Comparison of ENCODE assay signal across 25 cellular contexts in genomic region chr13:100154835-100155463, GRCh38.
"Had no signal": no experiment of that assay in that cellular context is flagged by ENCODE, and none has a peak within 500 bp of the region (broad histone marks: within the 10 kb centered on the region; RNA-seq: fewer than 3 reads in every experiment).

No MANE protein-coding gene starts in this region.

- H3K27ac Mint-ChIP-seq: activated CD8-positive, alpha-beta T cell treated with anti-CD3 and anti-CD28 coated beads, Interleukin-2, amount 10 ng/mL, durations not matched to agents 7 days and 5 days; activated naive CD8-positive, alpha-beta T cell treated with anti-CD3 and anti-CD28 coated beads, Interleukin-2, amount 50 U/mL, for 24 hours; activated T-helper 1 cell treated with anti-CD3 and anti-CD28 coated beads, Interleukin-12 subunit alpha, Interleukin-12 subunit beta, Interleukin-2, Interleukin-4 antibody, amounts not matched to agents 30 ng/mL and 10 ng/mL and 1 ng/mL, durations not matched to agents 14 hours and 24 hours and 36 hours; stimulated activated effector memory CD8-positive, alpha-beta T cell treated with anti-CD3 and anti-CD28 coated beads, Interleukin-12 subunit alpha, Interleukin-12 subunit beta, amount 100 ng/mL, for 72 hours; T-helper 2 cell treated with Interferon-gamma antibody and Interleukin-4, amounts not matched to agents 5 μg/mL and 100 μg/mL, for 36 hours had no signal

- H3K9me3 ChIP-seq: body of pancreas, esophagus muscularis mucosa, lower lobe of right lung, stomach, suprapubic skin, transverse colon, vagina had no signal

- H3K4me3 ChIP-seq: body of pancreas, esophagus muscularis mucosa, lower lobe of right lung, stomach, suprapubic skin, transverse colon, vagina had no signal

- H3K36me3 Mint-ChIP-seq: stimulated activated effector memory CD8-positive, alpha-beta T cell treated with anti-CD3 and anti-CD28 coated beads, Interleukin-12 subunit alpha, Interleukin-12 subunit beta, amount 100 ng/mL, for 72 hours had no signal

- H3K27ac ChIP-seq: body of pancreas, esophagus muscularis mucosa, lower lobe of right lung, stomach, suprapubic skin, transverse colon, vagina, WERI-Rb-1 had no signal

- H3K4me1 ChIP-seq: body of pancreas, esophagus muscularis mucosa, lower lobe of right lung, suprapubic skin, transverse colon, vagina had no signal

- DNase-seq: activated CD4-positive, alpha-beta T cell treated with anti-CD3 and anti-CD28 coated beads for 1 hour; activated CD4-positive, alpha-beta T cell treated with anti-CD3 and anti-CD28 coated beads, Interleukin-2, amount 50 U/mL, for 1 hour; activated CD8-positive, alpha-beta T cell treated with anti-CD3 and anti-CD28 coated beads, Interleukin-2, amount 10 ng/mL, durations not matched to agents 7 days and 5 days; activated gamma-delta T cell; activated naive CD4-positive, alpha-beta T cell treated with anti-CD3 and anti-CD28 coated beads, Interleukin-2, amount 50 U/mL, for 16 hours; activated naive CD8-positive, alpha-beta T cell treated with anti-CD3 and anti-CD28 coated beads, Interleukin-2, amount 50 U/mL, for 24 hours; body of pancreas; effector CD8-positive, alpha-beta T cell; hypothalamus; kidney; lower lobe of right lung; naive B cell; posterior cingulate gyrus; small intestine; stimulated activated CD4-positive, alpha-beta T cell treated with anti-CD3 and anti-CD28 coated beads, Interleukin-2, amount 100 ng/mL, for 24 hours; stomach; transverse colon; WERI-Rb-1 had no signal

- H3K9me3 Mint-ChIP-seq: activated naive CD8-positive, alpha-beta T cell treated with anti-CD3 and anti-CD28 coated beads, Interleukin-2, amount 50 U/mL, for 24 hours; activated T-helper 1 cell treated with anti-CD3 and anti-CD28 coated beads, Interleukin-12 subunit alpha, Interleukin-12 subunit beta, Interleukin-2, Interleukin-4 antibody, amounts not matched to agents 30 ng/mL and 10 ng/mL and 1 ng/mL, durations not matched to agents 14 hours and 24 hours and 36 hours; naive B cell; stimulated activated effector memory CD8-positive, alpha-beta T cell treated with anti-CD3 and anti-CD28 coated beads, Interleukin-12 subunit alpha, Interleukin-12 subunit beta, amount 100 ng/mL, for 72 hours; T-helper 2 cell treated with Interferon-gamma antibody and Interleukin-4, amounts not matched to agents 5 μg/mL and 100 μg/mL, for 36 hours had no signal

- ATAC-seq: activated CD8-positive, alpha-beta T cell treated with anti-CD3 and anti-CD28 coated beads, Interleukin-2, amount 10 ng/mL, durations not matched to agents 7 days and 5 days; activated naive CD8-positive, alpha-beta T cell treated with anti-CD3 and anti-CD28 coated beads, Interleukin-2, amount 50 U/mL, for 24 hours; body of pancreas; lower lobe of right lung; sciatic nerve; stimulated activated effector memory CD8-positive, alpha-beta T cell treated with anti-CD3 and anti-CD28 coated beads, Interleukin-12 subunit alpha, Interleukin-12 subunit beta, amount 100 ng/mL, for 72 hours had no signal

- H3K36me3 ChIP-seq: vagina had no signal

- H3K4me3 Mint-ChIP-seq: activated CD8-positive, alpha-beta T cell treated with anti-CD3 and anti-CD28 coated beads, Interleukin-2, amount 10 ng/mL, durations not matched to agents 7 days and 5 days; activated naive CD8-positive, alpha-beta T cell treated with anti-CD3 and anti-CD28 coated beads, Interleukin-2, amount 50 U/mL, for 24 hours; activated T-helper 1 cell treated with anti-CD3 and anti-CD28 coated beads, Interleukin-12 subunit alpha, Interleukin-12 subunit beta, Interleukin-2, Interleukin-4 antibody, amounts not matched to agents 30 ng/mL and 10 ng/mL and 1 ng/mL, durations not matched to agents 14 hours and 24 hours and 36 hours; naive B cell; stimulated activated effector memory CD8-positive, alpha-beta T cell treated with anti-CD3 and anti-CD28 coated beads, Interleukin-12 subunit alpha, Interleukin-12 subunit beta, amount 100 ng/mL, for 72 hours; T-helper 2 cell treated with Interferon-gamma antibody and Interleukin-4, amounts not matched to agents 5 μg/mL and 100 μg/mL, for 36 hours had no signal

- H3K27me3 Mint-ChIP-seq: activated naive CD8-positive, alpha-beta T cell treated with anti-CD3 and anti-CD28 coated beads, Interleukin-2, amount 50 U/mL, for 24 hours; naive B cell had no signal

- H3K27me3 ChIP-seq: body of pancreas, esophagus muscularis mucosa, stomach, suprapubic skin, transverse colon, vagina had no signal
